Comparison of ENCODE assay signal across 29 cellular contexts in the genomic region with DNA sequence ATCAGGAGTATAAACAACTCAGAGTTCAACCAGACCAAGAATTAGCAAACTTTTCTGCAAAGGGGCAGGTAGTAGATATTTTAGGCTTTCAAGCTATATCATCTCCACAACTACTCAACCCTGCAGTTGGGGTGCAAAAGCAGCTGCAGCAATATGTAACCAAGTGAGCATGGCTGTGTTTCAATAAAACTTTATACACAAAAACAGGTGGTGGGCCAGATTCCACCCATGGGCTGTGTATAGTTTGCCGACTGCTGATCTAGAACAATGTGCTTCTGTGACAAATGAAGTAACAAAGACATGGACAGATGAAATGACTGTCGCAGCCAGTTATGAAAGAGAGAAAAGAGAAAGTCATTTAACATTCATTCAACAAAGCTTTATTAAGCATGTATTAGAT.
DNase-seq lines count a peak whose midpoint lies in the region; ATAC-seq, FAIRE-seq and TF ChIP-seq lines count a peak whose summit lies in the region.
"Had no signal": no experiment of that assay in that cellular context is flagged by ENCODE, and none has a peak within 500 bp of the region (broad histone marks: within the 10 kb centered on the region; RNA-seq: fewer than 3 reads in every experiment).

No MANE protein-coding gene starts in this region.

- H3K79me2 ChIP-seq in astrocyte (ENCODE audit: insufficient read depth, low read length): no peaks in the 10 kb centered on the region
- no peaks in the 10 kb centered on the region for H3K79me2 ChIP-seq in OCI-LY7 (ENCODE audit: insufficient read depth, low read depth, low read length)

- FAIRE-seq in astrocyte (lab: Jason Lieb, UNC): peak; percentile 17
- FAIRE-seq: GM12891, GM19239, RCC 7860 had no signal

- no peak for ATAC-seq in activated CD8-positive, alpha-beta memory T cell treated with anti-CD3 and anti-CD28 coated beads, Interleukin-2, amount 10 ng/mL, durations not matched to agents 7 days and 5 days
- ATAC-seq: CD8-positive, alpha-beta T cell; GM23338 had no signal

- no peak overlapping the region for H3K4me2 ChIP-seq in astrocyte (ENCODE audit: low read length)
- H3K4me2 ChIP-seq in OCI-LY7 (ENCODE audit: low read length): no peak overlapping the region
- H3K4me2 ChIP-seq: KMS-11 had no signal

- H4K20me1 ChIP-seq in astrocyte (ENCODE audit: insufficient read depth, low read length) (no peaks in the 10 kb centered on the region), OCI-LY7 (ENCODE audit: insufficient read depth, low read length) (no peaks in the 10 kb centered on the region)

- H3K9me3 ChIP-seq in astrocyte (ENCODE audit: insufficient read depth, low read depth, low read length) (no peaks in the 10 kb centered on the region), endodermal cell (ENCODE audit: control insufficient read depth, low read length) (no peaks in the 10 kb centered on the region), OCI-LY7 (ENCODE audit: low read length) (no peaks in the 10 kb centered on the region)
- H3K9me3 ChIP-seq: HAP-1 had no signal

- peaks cover 34% of the 10 kb centered on the region for H3K27me3 Mint-ChIP-seq in activated CD8-positive, alpha-beta memory T cell treated with anti-CD3 and anti-CD28 coated beads, Interleukin-2, amount 10 ng/mL, durations not matched to agents 7 days and 5 days
- H3K27me3 Mint-ChIP-seq in astrocyte (ENCODE audit: low read depth, unreplicated experiment): peaks cover 5% of the 10 kb centered on the region
- no peaks in the 10 kb centered on the region for H3K27me3 Mint-ChIP-seq in endodermal cell (ENCODE audit: insufficient read depth)

- CTCF ChIA-PET in activated CD8-positive, alpha-beta memory T cell treated with anti-CD3 and anti-CD28 coated beads, Interleukin-2, amount 10 ng/mL, durations not matched to agents 7 days and 5 days (lab: Charles Lee): interaction anchor here (1.5 to 2.2 kb wide), 2 partner anchors 20 to 23 kb away, joined by 5 to 7 read pairs; no protein-coding TSS in a partner anchor
- CTCF ChIA-PET in OCI-LY7 (lab: Charles Lee; ENCODE audit: unreplicated experiment): no interaction called here

- POLR2A ChIA-PET in OCI-LY7 (lab: Charles Lee): no interaction called here

- no peak overlapping the region for H3K9ac ChIP-seq in astrocyte (ENCODE audit: low read length)
- H3K9ac ChIP-seq in endodermal cell (ENCODE audit: extremely low read depth, low read length, poor library complexity, severe bottlenecking): no peak overlapping the region
- H3K9ac ChIP-seq: KMS-11 had no signal

- no peak overlapping the region for H3K27ac Mint-ChIP-seq in activated CD8-positive, alpha-beta memory T cell treated with anti-CD3 and anti-CD28 coated beads, Interleukin-2, amount 10 ng/mL, durations not matched to agents 7 days and 5 days
- H3K27ac Mint-ChIP-seq in astrocyte (ENCODE audit: unreplicated experiment) (no peak overlapping the region), endodermal cell (no peak overlapping the region)
- H3K27ac Mint-ChIP-seq: B cell; CD8-positive, alpha-beta T cell; HFFc6 had no signal

- DNase-seq in activated CD8-positive, alpha-beta memory T cell treated with anti-CD3 and anti-CD28 coated beads, Interleukin-2, amount 10 ng/mL, durations not matched to agents 7 days and 5 days: peak; percentile 28
- DNase-seq in activated CD8-positive, alpha-beta memory T cell treated with anti-CD3 and anti-CD28 coated beads, Interleukin-2, amount 50 U/mL, for 4 hours: no peak
- no peak for DNase-seq in astrocyte (ENCODE audit: low read depth)
- peak; percentile 19 for DNase-seq in endodermal cell
- DNase-seq in GM19240 (ENCODE audit: insufficient read length, low spot score): no peak
- no peak for DNase-seq in OCI-LY7 (ENCODE audit: low spot score)
- DNase-seq in GM19238 (ENCODE audit: insufficient read length, low spot score): no peak
- DNase-seq: CD8-positive, alpha-beta T cell; DMS 273 treated with DMSO at 0.1 percent for 48 hours; DMS79; EL; GDM1; HFFc6; NCI-H1092; NCI-H1417 treated with DMSO at 0.1 percent for 48 hours; NCI-H1694 treated with DMSO at 0.1 percent for 48 hours; NCI-H2081; NCI-H226; NCI-H510A; NCI-H69 had no signal

- no TSS peak for BruUV-seq in OCI-LY7 (replicated peaks; lab: Mats Ljungman, UMichigan)

- no peaks in the 10 kb centered on the region for H3K36me3 Mint-ChIP-seq in activated CD8-positive, alpha-beta memory T cell treated with anti-CD3 and anti-CD28 coated beads, Interleukin-2, amount 10 ng/mL, durations not matched to agents 7 days and 5 days
- H3K36me3 Mint-ChIP-seq in astrocyte (ENCODE audit: low read depth, unreplicated experiment) (no peaks in the 10 kb centered on the region), endodermal cell (ENCODE audit: low read depth) (no peaks in the 10 kb centered on the region)
- H3K36me3 Mint-ChIP-seq: CD8-positive, alpha-beta T cell had no signal

- 100% methylated on average over 2 of the region's 2 CpGs; no CpG with 5 or more reads in 1 of the 2 experiments for WGBS in endodermal cell (ENCODE audit: insufficient coverage in 1 of 2, insufficient read length in 1 of 2), 2 experiments

- H3K4me3 ChIP-seq in astrocyte (ENCODE audit: insufficient read depth, low read depth, low read length) (no peak overlapping the region), endodermal cell (ENCODE audit: low read length) (no peak overlapping the region), OCI-LY7 (ENCODE audit: low read depth, low read length, poor library complexity, severe bottlenecking) (no peak overlapping the region)
- H3K4me3 ChIP-seq: GM23338, HAP-1 had no signal

- H3K27ac ChIP-seq in astrocyte (ENCODE audit: low read depth, low read length): no peak overlapping the region
- H3K27ac ChIP-seq in endodermal cell (ENCODE audit: low read depth, low read length): no peak overlapping the region
- H3K27ac ChIP-seq in OCI-LY7 (ENCODE audit: low read depth, low read length, poor library complexity, severe bottlenecking): no peak overlapping the region
- H3K27ac ChIP-seq: 22Rv1, C4-2B, KMS-11 had no signal

- H2AFZ ChIP-seq in astrocyte (ENCODE audit: low read depth, low read length): no peak overlapping the region
- H2AFZ ChIP-seq in OCI-LY7 (ENCODE audit: low read length): no peak overlapping the region
- H2AFZ ChIP-seq: GM23338 had no signal

- no peak for TF ChIP-seq CTCF in astrocyte (IDR thresholded peaks at IDR 0.05; ENCODE audit: insufficient read depth, low read depth, low read length)
- TF ChIP-seq CTCF in endodermal cell (conservative IDR thresholded peaks at IDR 0.05): no peak
- TF ChIP-seq CTCF in OCI-LY7 (conservative IDR thresholded peaks at IDR 0.05; ENCODE audit: low read length): no peak

- peaks cover 11% of the 10 kb centered on the region for H3K4me1 Mint-ChIP-seq in activated CD8-positive, alpha-beta memory T cell treated with anti-CD3 and anti-CD28 coated beads, Interleukin-2, amount 10 ng/mL, durations not matched to agents 7 days and 5 days
- H3K4me1 Mint-ChIP-seq in astrocyte (ENCODE audit: low read depth, unreplicated experiment): peaks cover 40% of the 10 kb centered on the region
- peaks cover 28% of the 10 kb centered on the region for H3K4me1 Mint-ChIP-seq in endodermal cell

- H3K27me3 ChIP-seq in astrocyte (ENCODE audit: insufficient read depth, low read length) (no peaks in the 10 kb centered on the region), endodermal cell (ENCODE audit: control insufficient read depth, insufficient read depth, low read length, poor library complexity, severe bottlenecking) (no peaks in the 10 kb centered on the region)

- intact Hi-C loops in OCI-LY7 (cut with micrococcal nuclease; ENCODE audit: unreplicated experiment): no loop called here

- no peaks in the 10 kb centered on the region for H3K9me3 Mint-ChIP-seq in activated CD8-positive, alpha-beta memory T cell treated with anti-CD3 and anti-CD28 coated beads, Interleukin-2, amount 10 ng/mL, durations not matched to agents 7 days and 5 days (ENCODE audit: low read depth)
- H3K9me3 Mint-ChIP-seq in astrocyte (ENCODE audit: unreplicated experiment): no peaks in the 10 kb centered on the region
- no peaks in the 10 kb centered on the region for H3K9me3 Mint-ChIP-seq in endodermal cell
- H3K9me3 Mint-ChIP-seq: CD8-positive, alpha-beta T cell; GM23338 had no signal

- no peak overlapping the region for H3K4me3 Mint-ChIP-seq in activated CD8-positive, alpha-beta memory T cell treated with anti-CD3 and anti-CD28 coated beads, Interleukin-2, amount 10 ng/mL, durations not matched to agents 7 days and 5 days
- H3K4me3 Mint-ChIP-seq in astrocyte (ENCODE audit: unreplicated experiment) (no peak overlapping the region), endodermal cell (no peak overlapping the region)
- H3K4me3 Mint-ChIP-seq: B cell; CD8-positive, alpha-beta T cell; GM23338; HFFc6 had no signal

- H3K4me1 ChIP-seq in astrocyte (ENCODE audit: insufficient read depth, low read length) (peaks cover 27% of the 10 kb centered on the region), endodermal cell (ENCODE audit: control insufficient read depth, insufficient read depth, low read length) (peaks cover 5% of the 10 kb centered on the region), OCI-LY7 (ENCODE audit: insufficient read depth, low read length, poor library complexity, severe bottlenecking) (no peaks in the 10 kb centered on the region)

- H3K36me3 ChIP-seq in astrocyte (ENCODE audit: insufficient read depth, low read length): no peaks in the 10 kb centered on the region
- no peaks in the 10 kb centered on the region for H3K36me3 ChIP-seq in endodermal cell (ENCODE audit: control insufficient read depth, insufficient read depth, low read length)
- H3K36me3 ChIP-seq in OCI-LY7 (ENCODE audit: insufficient read depth, low read length): no peaks in the 10 kb centered on the region
- H3K36me3 ChIP-seq: HAP-1 had no signal

- H3K9me2 ChIP-seq in OCI-LY7 (ENCODE audit: insufficient read depth, low read length): no peaks in the 10 kb centered on the region

Comparison
In these comparisons a context has a peak if more than half of its experiments do, and no peak if none do; other contexts are left out.
1. DNase-seq: peak in activated CD8-positive, alpha-beta memory T cell treated with anti-CD3 and anti-CD28 coated beads, Interleukin-2, amount 10 ng/mL, durations not matched to agents 7 days and 5 days (single experiment) and endodermal cell (single experiment); none in activated CD8-positive, alpha-beta memory T cell treated with anti-CD3 and anti-CD28 coated beads, Interleukin-2, amount 50 U/mL, for 4 hours (single experiment), astrocyte (single experiment), GM19240 (single experiment), OCI-LY7 (single experiment) and GM19238 (single experiment).